ENCODE assay signal across 1 cellular context in genomic region chr1:234361102-234361603, GRCh38.
TF ChIP-seq lines count a peak whose summit lies in the region.

No MANE protein-coding gene starts in this region.

TF ChIP-seq in K562, 482 proteins besides CTCF, POLR2A, EP300 and RAD21 (continued from another document and continues in another):
- TF ChIP-seq ZNF407 (IDR thresholded peaks at IDR 0.05; ENCODE audit: low read depth), result no peak
- TF ChIP-seq ARID3B (CRISPR knock-in tag; IDR thresholded peaks at IDR 0.05; ENCODE audit: borderline replicate concordance), result no peak
- TF ChIP-seq KLF16 (IDR thresholded peaks at IDR 0.05), result no peak
- TF ChIP-seq ZNF12 (CRISPR knock-in tag; IDR thresholded peaks at IDR 0.05), result no peak
- no peak for TF ChIP-seq ZNF785 (CRISPR knock-in tag; IDR thresholded peaks at IDR 0.05)
- TF ChIP-seq SMAD2 (IDR thresholded peaks at IDR 0.05; ENCODE audit: low read depth, low read length), result no peak
- no peak for TF ChIP-seq HDAC3 (IDR thresholded peaks at IDR 0.05; ENCODE audit: borderline replicate concordance, partially characterized antibody)
- no peak for TF ChIP-seq PHF20 (IDR thresholded peaks at IDR 0.05; ENCODE audit: partially characterized antibody)
- no peak for TF ChIP-seq RUNX1 (IDR thresholded peaks at IDR 0.05; ENCODE audit: low read depth)
- TF ChIP-seq RBM15 (IDR thresholded peaks at IDR 0.05; ENCODE audit: insufficient read depth, low read length), result no peak
- TF ChIP-seq ZNF717 (CRISPR knock-in tag; IDR thresholded peaks at IDR 0.05), result no peak
- TF ChIP-seq ZFP1 (CRISPR knock-in tag; IDR thresholded peaks at IDR 0.05), result no peak
- no peak for TF ChIP-seq ZFX (CRISPR knock-in tag; IDR thresholded peaks at IDR 0.05)
- TF ChIP-seq TCF7 (IDR thresholded peaks at IDR 0.05; ENCODE audit: borderline replicate concordance), result no peak
- peak; percentile 82 for TF ChIP-seq PYGO2 (tag; IDR thresholded peaks at IDR 0.05)
- TF ChIP-seq GABPA (tag; conservative IDR thresholded peaks at IDR 0.05; ENCODE audit: low read depth), result peak; percentile 48
- no peak for TF ChIP-seq ZNF174 (CRISPR knock-in tag; IDR thresholded peaks at IDR 0.05)
- peak; percentile 83 for TF ChIP-seq ARID1B (IDR thresholded peaks at IDR 0.05)
- no peak for TF ChIP-seq PRPF4 (IDR thresholded peaks at IDR 0.05; ENCODE audit: insufficient read depth, low read depth, low read length, poor library complexity, severe bottlenecking)
- TF ChIP-seq NFE2 (IDR thresholded peaks at IDR 0.05; ENCODE audit: low read depth), result peak; percentile 29; the same call in 1 of the 2 replicates
- TF ChIP-seq IRF1 (CRISPR knock-in tag; IDR thresholded peaks at IDR 0.05; ENCODE audit: borderline replicate concordance), result no peak
- no peak for TF ChIP-seq USF2 (CRISPR knock-in tag; IDR thresholded peaks at IDR 0.05)
- TF ChIP-seq MAFK (IDR thresholded peaks at IDR 0.05; ENCODE audit: low read length), result no peak
- no peak for TF ChIP-seq SIX5 (IDR thresholded peaks at IDR 0.05; ENCODE audit: borderline replicate concordance in 1 of 2, insufficient read depth in 1 of 2, low read depth in 1 of 2, low read length in 2 of 2)
- no peak for TF ChIP-seq ZNF444 (CRISPR knock-in tag; IDR thresholded peaks at IDR 0.05)
- TF ChIP-seq CGGBP1 (CRISPR knock-in tag; IDR thresholded peaks at IDR 0.05), result no peak
- no peak for TF ChIP-seq NFATC3 (IDR thresholded peaks at IDR 0.05)
- TF ChIP-seq CHCHD3 (CRISPR knock-in tag; IDR thresholded peaks at IDR 0.05), result no peak
- TF ChIP-seq NFXL1 (CRISPR knock-in tag; IDR thresholded peaks at IDR 0.05), result 0 out of 2 replicates have a peak, but pooled peaks have one; percentile 47
- TF ChIP-seq FUS (optimal IDR thresholded peaks at IDR 0.05; ENCODE audit: low read depth, low read length), result no peak
- TF ChIP-seq ZNF589 (CRISPR knock-in tag; IDR thresholded peaks at IDR 0.05; ENCODE audit: low read depth), result peak; percentile 82
- no peak for TF ChIP-seq TBP (optimal IDR thresholded peaks at IDR 0.05; ENCODE audit: low read depth, low read length)
- TF ChIP-seq ZBTB11 (CRISPR knock-in tag; IDR thresholded peaks at IDR 0.05), result peak in 1 of 3 experiments; percentile 68; a peak in 1 of 6 replicates
- TF ChIP-seq HNRNPH1 (optimal IDR thresholded peaks at IDR 0.05; ENCODE audit: low read depth, low read length), result no peak
- TF ChIP-seq THRA (IDR thresholded peaks at IDR 0.05), result no peak; the same call in 1 of the 2 replicates
- peak; percentile 23 to 83 (median 29) for TF ChIP-seq YY1 (IDR thresholded peaks at IDR 0.05; ENCODE audit: borderline replicate concordance in 1 of 3, control insufficient read depth in 1 of 3, extremely low read depth in 1 of 3, insufficient read depth in 3 of 3, insufficient read length in 1 of 3, insufficient replicate concordance in 2 of 3, low read depth in 1 of 3, low read length in 2 of 3)
- peak; percentile 65 for TF ChIP-seq CXXC5 (CRISPR knock-in tag; IDR thresholded peaks at IDR 0.05)
- TF ChIP-seq ZNF76 (CRISPR knock-in tag; IDR thresholded peaks at IDR 0.05; ENCODE audit: borderline replicate concordance), result no peak; the same call in 1 of the 2 replicates
- TF ChIP-seq POLR3G (IDR thresholded peaks at IDR 0.05; ENCODE audit: extremely low read depth, insufficient read length, insufficient replicate concordance), result no peak
- peak; percentile 87; the same call in 1 of the 2 replicates for TF ChIP-seq HDAC8 (tag; IDR thresholded peaks at IDR 0.05)
- no peak for TF ChIP-seq FIP1L1 (IDR thresholded peaks at IDR 0.05; ENCODE audit: low read depth, low read length, poor library complexity, severe bottlenecking)
- TF ChIP-seq DPF2 (IDR thresholded peaks at IDR 0.05), result peak; percentile 76; the same call in 1 of the 2 replicates
- TF ChIP-seq ZNF609 (CRISPR knock-in tag; IDR thresholded peaks at IDR 0.05; ENCODE audit: borderline replicate concordance), result no peak
